11 cellular contexts compared by ENCODE assay signal in genomic region chr19:57771417-57771816, GRCh38. TPM values are rescaled to one million over a fixed set of nuclear protein-coding genes. Genes with fewer than 3 reads are reported as not detected.
DNase-seq lines count a peak whose midpoint lies in the region; ATAC-seq and TF ChIP-seq lines count a peak whose summit lies in the region.
"Had no signal": no experiment of that assay in that cellular context is flagged by ENCODE, and none has a peak within 500 bp of the region (broad histone marks: within the 10 kb centered on the region; RNA-seq: fewer than 3 reads in every experiment).

No MANE protein-coding gene starts in this region.

- no peak for ATAC-seq in stimulated activated naive CD8-positive, alpha-beta T cell treated with anti-CD3 and anti-CD28 coated beads, Interleukin-15, Interleukin-2, amounts not matched to agents 100 U/mL and 50 U/mL, for 24 hours
- no peak for ATAC-seq in WTC11
- peak; percentile 22 to 26 for ATAC-seq in naive B cell (ENCODE audit: low read depth in 2 of 2)
- ATAC-seq in GM21529 (IDR thresholded peaks at IDR 0.05; ENCODE audit: unreplicated experiment): no peak

- H3K27me3 Mint-ChIP-seq in stimulated activated naive CD8-positive, alpha-beta T cell treated with anti-CD3 and anti-CD28 coated beads, Interleukin-15, Interleukin-2, amounts not matched to agents 100 ng/mL and 50 ng/mL, for 24 hours: no peaks in the 10 kb centered on the region
- H3K27me3 Mint-ChIP-seq in WTC11 (ENCODE audit: low read depth) (no peaks in the 10 kb centered on the region), naive B cell (no peaks in the 10 kb centered on the region)

- H3K9me3 Mint-ChIP-seq in stimulated activated naive CD8-positive, alpha-beta T cell treated with anti-CD3 and anti-CD28 coated beads, Interleukin-15, Interleukin-2, amounts not matched to agents 100 ng/mL and 50 ng/mL, for 24 hours: peaks cover 29% of the 10 kb centered on the region
- H3K9me3 Mint-ChIP-seq in WTC11: no peaks in the 10 kb centered on the region
- H3K9me3 Mint-ChIP-seq in naive B cell: peaks cover 0 to 5% (median 0%) of the 10 kb centered on the region in 7 donors

- TF ChIP-seq CTCF in WTC11 (IDR thresholded peaks at IDR 0.05): no peak

- CTCF ChIA-PET in WTC11 (lab: Charles Lee): no interaction called here

- DNase-seq in stimulated activated naive CD8-positive, alpha-beta T cell treated with anti-CD3 and anti-CD28 coated beads, Interleukin-15, Interleukin-2, amounts not matched to agents 100 U/mL and 50 U/mL, for 24 hours: no peak
- no peak for DNase-seq in WTC11 (ENCODE audit: low spot score)
- DNase-seq in naive B cell: peak; percentile 20
- no peak for DNase-seq in islet precursor cell
- DNase-seq in GM03348 (ENCODE audit: low spot score): no peak
- DNase-seq in NCI-H2029 treated with DMSO at 0.1 percent for 48 hours (lab: John Stamatoyannopoulos, UW): no peak
- DNase-seq: aorta, SJCRH30, thyroid gland had no signal

- H3K27ac Mint-ChIP-seq in stimulated activated naive CD8-positive, alpha-beta T cell treated with anti-CD3 and anti-CD28 coated beads, Interleukin-15, Interleukin-2, amounts not matched to agents 100 ng/mL and 50 ng/mL, for 24 hours: no peak overlapping the region
- H3K27ac Mint-ChIP-seq in WTC11 (peak overlapping the region; percentile 62; the same call in 1 of the 2 replicates), naive B cell (peak overlapping the region in 3 of 6 donors; percentile 42 to 96 (median 59))

- peaks cover 56% of the 10 kb centered on the region for H3K4me1 Mint-ChIP-seq in stimulated activated naive CD8-positive, alpha-beta T cell treated with anti-CD3 and anti-CD28 coated beads, Interleukin-15, Interleukin-2, amounts not matched to agents 100 ng/mL and 50 ng/mL, for 24 hours (ENCODE audit: low read depth)
- H3K4me1 Mint-ChIP-seq in WTC11: peaks cover 11% of the 10 kb centered on the region
- peaks cover 51 to 68% (median 68%) of the 10 kb centered on the region in 3 donors for H3K4me1 Mint-ChIP-seq in naive B cell

- H3K4me3 Mint-ChIP-seq in stimulated activated naive CD8-positive, alpha-beta T cell treated with anti-CD3 and anti-CD28 coated beads, Interleukin-15, Interleukin-2, amounts not matched to agents 100 ng/mL and 50 ng/mL, for 24 hours: peak overlapping the region; percentile 46
- peak overlapping the region; percentile 88 for H3K4me3 Mint-ChIP-seq in WTC11
- H3K4me3 Mint-ChIP-seq in naive B cell: peak overlapping the region in 7 of 8 donors; percentile 59 to 98 (median 88)

- peaks cover 64% of the 10 kb centered on the region for H3K36me3 Mint-ChIP-seq in stimulated activated naive CD8-positive, alpha-beta T cell treated with anti-CD3 and anti-CD28 coated beads, Interleukin-15, Interleukin-2, amounts not matched to agents 100 ng/mL and 50 ng/mL, for 24 hours (ENCODE audit: low read depth)
- peaks cover 29% of the 10 kb centered on the region for H3K36me3 Mint-ChIP-seq in WTC11
- peaks cover 13 to 21% of the 10 kb centered on the region in 2 donors for H3K36me3 Mint-ChIP-seq in naive B cell

- POLR2A ChIA-PET in WTC11 (lab: Charles Lee): interaction anchor here (0.7 kb wide), 1 partner anchor 62 kb away, joined by 4 read pairs; the partner anchor contains the start of gene ZNF154

TF ChIP-seq in WTC11, 78 proteins besides CTCF, POLR2A, EP300 and RAD21 (continues in another document):
- no peak for TF ChIP-seq ATF1 (CRISPR knock-in tag; IDR thresholded peaks at IDR 0.05)
- no peak for TF ChIP-seq RELA (CRISPR knock-in tag; IDR thresholded peaks at IDR 0.05; ENCODE audit: borderline replicate concordance)
- TF ChIP-seq PRDM15 (CRISPR knock-in tag; IDR thresholded peaks at IDR 0.05): no peak
- TF ChIP-seq E2F4 (CRISPR knock-in tag; IDR thresholded peaks at IDR 0.05; ENCODE audit: borderline replicate concordance, low read depth): no peak
- no peak for TF ChIP-seq ZNF121 (CRISPR knock-in tag; IDR thresholded peaks at IDR 0.05)
- no peak for TF ChIP-seq ATF3 (CRISPR knock-in tag; conservative IDR thresholded peaks at IDR 0.05)
- no peak for TF ChIP-seq ZNF138 (CRISPR knock-in tag; conservative IDR thresholded peaks at IDR 0.05)
- no peak for TF ChIP-seq NFATC4 (CRISPR knock-in tag; IDR thresholded peaks at IDR 0.05)
- TF ChIP-seq IRF1 (CRISPR knock-in tag; IDR thresholded peaks at IDR 0.05): no peak
- no peak for TF ChIP-seq OVOL2 (CRISPR knock-in tag; IDR thresholded peaks at IDR 0.05; ENCODE audit: borderline replicate concordance)
- TF ChIP-seq STAT6 (CRISPR knock-in tag; conservative IDR thresholded peaks at IDR 0.05; ENCODE audit: low read depth): no peak
- no peak for TF ChIP-seq IRF2 (CRISPR knock-in tag; IDR thresholded peaks at IDR 0.05; ENCODE audit: borderline replicate concordance, low read depth)

RNA-seq across cellular contexts. Expression of gene ZNF586, which starts 1.9 kb away (rescaled TPM):
- 13.6 to 16.4 TPM (median 15.4 TPM) in 3 replicates for total RNA-seq in WTC11 (2021)
- 10 to 100 TPM; 17.1 to 29.8 (median 24.1) TPM for polyA plus RNA-seq in naive B cell (ENCODE audit: low read depth in 6 of 6)

RNA-seq across cellular contexts. Expression of gene ZNF776, which starts 24.8 kb away (rescaled TPM):
- total RNA-seq in WTC11 (2021): 14.3 to 16.9 TPM (median 16.4 TPM) in 3 replicates
- 10 to 100 TPM; 11.9 to 18.4 (median 15.1) TPM for polyA plus RNA-seq in naive B cell (ENCODE audit: low read depth in 6 of 6)

RNA-seq across cellular contexts. Expression of gene ZNF552, which starts 43.3 kb away (rescaled TPM):
- total RNA-seq in WTC11 (2021): 9.0 to 13.1 TPM (median 9.3 TPM) in 3 replicates
- 10 to 100 TPM in 2 of 6 donors, 1 to 10 TPM in 4; 4.1 to 15.2 (median 6.3) TPM for polyA plus RNA-seq in naive B cell (ENCODE audit: low read depth in 6 of 6)

RNA-seq across cellular contexts. Expression of gene ZNF671, which starts 44.0 kb away (rescaled TPM):
- 6.8 to 9.1 TPM (median 7.1 TPM) in 3 replicates for total RNA-seq in WTC11 (2021)
- 10 to 100 TPM; 25.2 to 41.6 (median 30.4) TPM for polyA plus RNA-seq in naive B cell (ENCODE audit: low read depth in 6 of 6)

RNA-seq across cellular contexts. Expression of gene ZNF587B, which starts 58.7 kb away (rescaled TPM):
- 39.9 to 43.2 TPM (median 41.7 TPM) in 3 replicates for total RNA-seq in WTC11 (2021)
- polyA plus RNA-seq in naive B cell (ENCODE audit: low read depth in 6 of 6): 1 to 10 TPM in 5 of 6 donors, not detected in 1; 1.3 to 3.0 (median 1.5) TPM

Comparison
In these comparisons a context has a peak if more than half of its experiments do, and no peak if none do; other contexts are left out.
1. ATAC-seq: peak in naive B cell (2 of 2); none in stimulated activated naive CD8-positive, alpha-beta T cell treated with anti-CD3 and anti-CD28 coated beads, Interleukin-15, Interleukin-2, amounts not matched to agents 100 U/mL and 50 U/mL, for 24 hours (single experiment), WTC11 (single experiment) and GM21529 (single experiment).
2. Peak in every context shown above with its lines, with median percentiles within 50 percentile points of each other: H3K4me3 Mint-ChIP-seq.